In genomic region chr4:139635966-139636365, GRCh38 we compare ENCODE assay signal across 1 cellular context.
TF ChIP-seq lines count a peak whose summit lies in the region.

No MANE protein-coding gene starts in this region.

TF ChIP-seq in A549, 52 proteins besides CTCF, POLR2A, EP300 and RAD21 (continued from another document):
- TF ChIP-seq ELK1 (IDR thresholded peaks at IDR 0.05; ENCODE audit: low read depth, low read length) (no peak), RNF2 (IDR thresholded peaks at IDR 0.05; ENCODE audit: borderline replicate concordance, low read depth) (no peak), NR3C1 (IDR thresholded peaks at IDR 0.05) (no peak), HDAC2 (IDR thresholded peaks at IDR 0.05) (no peak), EHMT2 (IDR thresholded peaks at IDR 0.05; ENCODE audit: low read depth) (no peak), MAX (IDR thresholded peaks at IDR 0.05) (no peak)
